8 cellular contexts compared by ENCODE assay signal in the genomic region with DNA sequence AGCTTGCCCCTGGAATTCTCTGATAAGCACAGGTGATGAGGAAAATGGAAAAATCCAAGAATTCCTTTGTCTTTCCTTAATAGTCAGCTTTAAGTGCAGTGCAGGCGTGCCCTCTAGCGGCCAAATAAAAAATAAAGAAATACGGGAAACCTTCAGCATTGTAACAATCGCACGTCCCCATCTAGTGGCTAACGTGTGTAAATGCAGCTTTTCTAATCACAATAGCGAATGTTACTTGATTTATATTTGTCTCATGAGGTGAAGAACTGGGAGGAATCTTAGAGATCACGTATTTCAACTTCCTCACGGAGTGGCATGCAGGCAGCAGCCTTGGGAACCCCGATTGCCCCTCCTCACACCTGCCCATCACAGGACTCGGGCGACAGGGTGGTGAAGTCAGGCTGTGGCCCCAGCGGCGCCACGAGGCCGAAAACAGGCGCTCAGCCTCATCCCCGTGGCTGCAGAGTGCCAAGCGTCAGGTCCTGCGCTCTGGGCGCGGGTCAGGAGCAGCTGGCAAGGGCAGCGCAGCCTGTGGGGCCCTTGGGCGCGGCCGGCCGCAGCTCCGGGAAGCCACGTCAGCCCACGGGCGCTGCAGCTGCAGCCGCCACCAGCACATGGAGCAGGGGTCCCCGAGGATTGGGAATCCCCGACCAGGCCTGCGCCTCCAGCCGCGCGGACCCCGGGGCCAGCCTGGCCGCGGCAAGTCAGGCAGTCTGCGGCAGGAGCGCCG. TPM values are rescaled to one million over a fixed set of nuclear protein-coding genes. Genes with fewer than 3 reads are reported as not detected.
A peak's percentile ranks its signal among the peaks of the same experiment; 100 is the strongest.
DNase-seq lines count a peak whose midpoint lies in the region; ATAC-seq, FAIRE-seq and TF ChIP-seq lines count a peak whose summit lies in the region.
"Not testable (repeated sequence)": the region's sequence is repeated elsewhere in the genome, so short reads cannot be mapped to it uniquely, and the experiment has no call there.

No MANE protein-coding gene starts in this region.

- DNase-seq in GM12891 (ENCODE audit: insufficient read length, low spot score); skeletal muscle cell (ENCODE audit: low read depth): not testable (repeated sequence)
- DNase-seq in RKO (ENCODE audit: low spot score), result peak; percentile 69
- DNase-seq in activated T-helper 1 cell treated with anti-CD3 and anti-CD28 coated beads, Interleukin-12 subunit alpha, Interleukin-12 subunit beta, Interleukin-2, Interleukin-4 antibody, amounts not matched to agents 30 ng/mL and 10 ng/mL and 1 ng/mL, durations not matched to agents 14 hours and 24 hours and 36 hours (ENCODE audit: low spot score), result peak; percentile 49
- peak; percentile 72 for DNase-seq in left kidney (ENCODE audit: low read depth, low spot score)
- DNase-seq in urothelium cell line (ENCODE audit: low spot score), result peak; percentile 19

- H3K4me3 Mint-ChIP-seq in activated T-helper 1 cell treated with anti-CD3 and anti-CD28 coated beads, Interleukin-12 subunit alpha, Interleukin-12 subunit beta, Interleukin-2, Interleukin-4 antibody, amounts not matched to agents 30 ng/mL and 10 ng/mL and 1 ng/mL, durations not matched to agents 14 hours and 24 hours and 36 hours, result peak overlapping the region; percentile 83

- not testable (repeated sequence) for H3K36me3 Mint-ChIP-seq in activated T-helper 1 cell treated with anti-CD3 and anti-CD28 coated beads, Interleukin-12 subunit alpha, Interleukin-12 subunit beta, Interleukin-2, Interleukin-4 antibody, amounts not matched to agents 30 ng/mL and 10 ng/mL and 1 ng/mL, durations not matched to agents 14 hours and 24 hours and 36 hours (ENCODE audit: low read depth)

- peak overlapping the region; percentile 62 for H3K4me3 ChIP-seq in skeletal muscle cell (ENCODE audit: low read depth, low read length)

- H3K9me3 Mint-ChIP-seq in activated T-helper 1 cell treated with anti-CD3 and anti-CD28 coated beads, Interleukin-12 subunit alpha, Interleukin-12 subunit beta, Interleukin-2, Interleukin-4 antibody, amounts not matched to agents 30 ng/mL and 10 ng/mL and 1 ng/mL, durations not matched to agents 14 hours and 24 hours and 36 hours, result not testable (repeated sequence)

- H3K27ac Mint-ChIP-seq in activated T-helper 1 cell treated with anti-CD3 and anti-CD28 coated beads, Interleukin-12 subunit alpha, Interleukin-12 subunit beta, Interleukin-2, Interleukin-4 antibody, amounts not matched to agents 30 ng/mL and 10 ng/mL and 1 ng/mL, durations not matched to agents 14 hours and 24 hours and 36 hours, result peak overlapping the region; percentile 92

- peaks cover 12% of the 10 kb centered on the region for H3K4me1 Mint-ChIP-seq in activated T-helper 1 cell treated with anti-CD3 and anti-CD28 coated beads, Interleukin-12 subunit alpha, Interleukin-12 subunit beta, Interleukin-2, Interleukin-4 antibody, amounts not matched to agents 30 ng/mL and 10 ng/mL and 1 ng/mL, durations not matched to agents 14 hours and 24 hours and 36 hours (ENCODE audit: low read depth)

- peak; percentile 45 for ATAC-seq in HG02870 (IDR thresholded peaks at IDR 0.05; ENCODE audit: unreplicated experiment)

- intact Hi-C loops in activated T-helper 1 cell treated with anti-CD3 and anti-CD28 coated beads, Interleukin-12 subunit alpha, Interleukin-12 subunit beta, Interleukin-2, Interleukin-4 antibody, amounts not matched to agents 30 ng/mL and 10 ng/mL and 1 ng/mL, durations not matched to agents 14 hours and 24 hours and 36 hours (cut with micrococcal nuclease), result loop anchor here (1.0 to 10.0 kb wide), 5 partner anchors 100 to 882 kb away; a partner anchor contains a TSS

- peaks cover 13% of the 10 kb centered on the region for H3K27me3 Mint-ChIP-seq in activated T-helper 1 cell treated with anti-CD3 and anti-CD28 coated beads, Interleukin-12 subunit alpha, Interleukin-12 subunit beta, Interleukin-2, Interleukin-4 antibody, amounts not matched to agents 30 ng/mL and 10 ng/mL and 1 ng/mL, durations not matched to agents 14 hours and 24 hours and 36 hours (ENCODE audit: insufficient read depth)

- not testable (repeated sequence) for TF ChIP-seq POLR2A in GM12891 (IDR thresholded peaks at IDR 0.05; ENCODE audit: low read depth, low read length)

- FAIRE-seq in GM12891 (lab: Jason Lieb, UNC), result peak; percentile 78
- FAIRE-seq in endometrium (lab: Jason Lieb, UNC), result peak; percentile 93
- not testable (repeated sequence) for FAIRE-seq in urothelium cell line (lab: Jason Lieb, UNC)

RNA-seq across cellular contexts. Expression of a gene that starts 0.5 kb away (rescaled TPM):
- 4.8 TPM for polyA plus RNA-seq in GM12891 (2012; ENCODE audit: low read depth, missing spikeins)
- total RNA-seq in activated T-helper 1 cell treated with anti-CD3 and anti-CD28 coated beads, Interleukin-12 subunit alpha, Interleukin-12 subunit beta, Interleukin-2, Interleukin-4 antibody, amounts not matched to agents 30 ng/mL and 10 ng/mL and 1 ng/mL, durations not matched to agents 14 hours and 24 hours and 36 hours, result 36.7 and 41.9 TPM in 2 replicates

RNA-seq across cellular contexts. Expression of a gene that starts 17.8 kb away (rescaled TPM):
- 15.6 TPM for polyA plus RNA-seq in GM12891 (2012; ENCODE audit: low read depth, missing spikeins)
- 18.8 and 22.4 TPM in 2 replicates for total RNA-seq in activated T-helper 1 cell treated with anti-CD3 and anti-CD28 coated beads, Interleukin-12 subunit alpha, Interleukin-12 subunit beta, Interleukin-2, Interleukin-4 antibody, amounts not matched to agents 30 ng/mL and 10 ng/mL and 1 ng/mL, durations not matched to agents 14 hours and 24 hours and 36 hours
